ENCODE assay signal across 8 cellular contexts in the genomic region with DNA sequence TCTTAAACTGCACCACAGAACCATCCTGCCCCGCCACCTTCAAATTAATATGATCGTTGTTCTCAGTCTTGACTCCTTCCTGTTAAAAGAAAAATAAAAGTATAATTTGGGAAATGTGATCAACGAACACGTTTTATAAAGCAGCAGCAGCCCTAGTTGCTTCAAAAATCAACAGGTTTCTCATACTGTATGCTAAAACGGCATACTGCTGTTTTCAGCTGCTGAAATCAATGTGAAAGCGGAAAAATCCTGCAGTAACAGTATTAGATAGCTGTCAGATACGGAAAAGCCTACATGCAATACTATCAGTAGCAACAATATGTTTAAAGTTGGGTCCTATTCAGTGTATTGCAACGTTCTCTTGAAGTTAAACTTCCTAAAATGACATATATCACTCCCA. TPM values are rescaled to one million over a fixed set of nuclear protein-coding genes. Genes with fewer than 3 reads are reported as not detected.
DNase-seq lines count a peak whose midpoint lies in the region; ATAC-seq and FAIRE-seq lines count a peak whose summit lies in the region.

No MANE protein-coding gene starts in this region.

- DNase-seq in SJSA1 (ENCODE audit: low read depth in 1 of 2, low spot score in 2 of 2) (no peak), fibroblast of peridontal ligament (ENCODE audit: extremely low read depth) (peak; percentile 21), 8988T (no peak), RCC 7860 (ENCODE audit: low spot score) (no peak), NCI-H2029 (lab: John Stamatoyannopoulos, UW) (no peak)

- H3K4me1 ChIP-seq in SJSA1 (replicated peaks) (peaks cover 13% of the 10 kb centered on the region), rectal smooth muscle tissue (ENCODE audit: control insufficient read depth, insufficient read depth, low read length) (peaks cover 3% of the 10 kb centered on the region)

- no peaks in the 10 kb centered on the region for H3K9me3 ChIP-seq in SJSA1 (replicated peaks)

- H3K36me3 ChIP-seq in SJSA1 (peaks cover 62% of the 10 kb centered on the region), rectal smooth muscle tissue (ENCODE audit: control insufficient read depth, insufficient read depth, low read length) (peaks cover 16% of the 10 kb centered on the region)

- H3K9ac ChIP-seq in rectal smooth muscle tissue (ENCODE audit: low read length): no peak overlapping the region

- H3K4me3 ChIP-seq in GM08714 (ENCODE audit: low read length): peak overlapping the region; percentile 83; the same call in 1 of the 2 replicates
- H3K4me3 ChIP-seq in SJSA1: peak overlapping the region; percentile 95
- peak overlapping the region; percentile 88 for H3K4me3 ChIP-seq in rectal smooth muscle tissue (ENCODE audit: low read length)

- no peak for FAIRE-seq in RCC 7860 (lab: Jason Lieb, UNC)

- no peaks in the 10 kb centered on the region for H3K27me3 ChIP-seq in SJSA1 (replicated peaks)
- no peaks in the 10 kb centered on the region for H3K27me3 ChIP-seq in rectal smooth muscle tissue (ENCODE audit: control insufficient read depth, insufficient read depth, low read length)

- ATAC-seq in GM21737 (IDR thresholded peaks at IDR 0.05; ENCODE audit: unreplicated experiment): no peak

- H3K27ac ChIP-seq in SJSA1: no peak overlapping the region
- no peak overlapping the region for H3K27ac ChIP-seq in rectal smooth muscle tissue (ENCODE audit: low read depth, low read length)

RNA-seq across cellular contexts. Expression of gene SUMO2, which starts 1.6 kb away (rescaled TPM):
- 177 and 212 TPM in 2 replicates for total RNA-seq in SJSA1 (2014; rRNA removed; shearing (Covaris generic))

RNA-seq across cellular contexts. Expression of gene NUP85, which starts 24.4 kb away (rescaled TPM):
- 75.1 and 110 TPM in 2 replicates for total RNA-seq in SJSA1 (2014; rRNA removed; shearing (Covaris generic))

RNA-seq across cellular contexts. Expression of gene JPT1, which starts 26.8 kb away (rescaled TPM):
- total RNA-seq in SJSA1 (2014; rRNA removed; shearing (Covaris generic)): 340 and 870 TPM in 2 replicates

RNA-seq across cellular contexts. Expression of gene NT5C, which starts 49.6 kb away (rescaled TPM):
- 130 and 136 TPM in 2 replicates for total RNA-seq in SJSA1 (2014; rRNA removed; shearing (Covaris generic))
